In the genomic region with DNA sequence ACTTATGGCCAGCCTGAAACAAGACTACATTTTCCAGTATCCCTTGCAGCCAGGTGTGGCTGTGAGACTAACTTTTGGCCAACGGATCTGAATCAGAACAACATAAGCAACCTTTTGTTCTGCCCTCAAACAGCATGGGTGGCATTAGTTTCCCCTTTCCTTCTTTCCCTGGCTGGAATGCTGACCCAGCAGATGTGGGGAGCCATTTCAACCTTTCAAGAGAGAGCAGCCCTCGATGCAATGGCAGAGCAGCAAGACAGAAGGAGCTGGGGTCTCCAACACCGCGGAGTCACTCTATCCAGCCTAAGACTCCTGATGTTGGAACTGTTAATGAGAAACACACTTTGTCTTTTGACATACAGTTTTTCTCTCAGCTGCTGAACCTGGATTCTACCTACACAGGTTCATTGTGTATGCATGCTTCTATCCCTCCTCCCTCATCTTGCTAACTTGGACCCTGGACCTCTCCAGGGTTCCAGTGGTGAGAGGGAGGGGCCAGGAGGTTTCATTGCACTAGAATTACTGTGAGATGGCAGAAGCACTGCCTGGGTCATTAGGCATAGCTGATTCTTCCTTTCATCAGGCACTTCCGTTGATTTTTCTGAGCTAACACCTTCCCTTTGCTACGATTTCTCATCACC, we compare ENCODE assay signal across 25 cellular contexts.
"Had no signal": no experiment of that assay in that cellular context is flagged by ENCODE, and none has a peak within 500 bp of the region (broad histone marks: within the 10 kb centered on the region; RNA-seq: fewer than 3 reads in every experiment).

No MANE protein-coding gene starts in this region.

- H3K27ac Mint-ChIP-seq: activated naive CD8-positive, alpha-beta T cell; activated T-cell treated with anti-CD3 and anti-CD28 coated beads, Interleukin-2, amount 50 U/mL, for 24 hours; activated T-helper 17 cell treated with anti-CD3 and anti-CD28 coated beads, Interleukin-2, amount 50 U/mL, for 72 hours; natural killer cell treated with Interleukin-12 subunit alpha and Interleukin-12 subunit beta and Interleukin-15 and Interleukin-18, amount 100 ng/mL, for 72 hours; T-helper 1 cell treated with Interleukin-12 subunit alpha and Interleukin-12 subunit beta and Interleukin-4 antibody, amounts not matched to agents 30 μg/mL and 1 μg/mL, for 36 hours; WTC11 had no signal

- H3K36me3 ChIP-seq: adrenal gland, ascending aorta, brain microvascular endothelial cell, left ventricle myocardium inferior, spleen had no signal

- H3K9me3 ChIP-seq: adrenal gland, ascending aorta had no signal

- H3K4me1 ChIP-seq: adrenal gland, ascending aorta, left ventricle myocardium inferior, spleen had no signal

- H3K4me3 ChIP-seq: adrenal gland, ascending aorta, left ventricle myocardium inferior, spleen had no signal

- H3K27ac ChIP-seq: adrenal gland, ascending aorta, brain microvascular endothelial cell, left ventricle myocardium inferior, spleen had no signal

- ATAC-seq: activated T-helper 17 cell treated with anti-CD3 and anti-CD28 coated beads, Interleukin-2, amount 50 U/mL, for 72 hours; natural killer cell treated with Interleukin-12 subunit alpha and Interleukin-12 subunit beta and Interleukin-15 and Interleukin-18, amount 100 ng/mL, for 72 hours; WTC11 had no signal

- H3K27me3 ChIP-seq: adrenal gland, ascending aorta, brain microvascular endothelial cell had no signal

- FAIRE-seq: urothelium cell line had no signal

- H3K4me3 Mint-ChIP-seq: activated naive CD8-positive, alpha-beta T cell; activated T-cell treated with anti-CD3 and anti-CD28 coated beads, Interleukin-2, amount 50 U/mL, for 24 hours; activated T-helper 17 cell treated with anti-CD3 and anti-CD28 coated beads, Interleukin-2, amount 50 U/mL, for 72 hours; natural killer cell treated with Interleukin-12 subunit alpha and Interleukin-12 subunit beta and Interleukin-15 and Interleukin-18, amount 100 ng/mL, for 72 hours; T-helper 1 cell treated with Interleukin-12 subunit alpha and Interleukin-12 subunit beta and Interleukin-4 antibody, amounts not matched to agents 30 μg/mL and 1 μg/mL, for 36 hours; WTC11 had no signal

- H3K27me3 Mint-ChIP-seq: activated naive CD8-positive, alpha-beta T cell; activated T-cell treated with anti-CD3 and anti-CD28 coated beads, Interleukin-2, amount 50 U/mL, for 24 hours had no signal

- DNase-seq: activated CD8-positive, alpha-beta memory T cell treated with anti-CD3 and anti-CD28 coated beads for 24 hours; activated CD8-positive, alpha-beta memory T cell treated with anti-CD3 and anti-CD28 coated beads, Interleukin-2, amount 50 U/mL, for 4 hours; activated T-cell treated with anti-CD3 and anti-CD28 coated beads, Interleukin-2, amount 50 U/mL, for 24 hours; adrenal gland; brain microvascular endothelial cell; central memory CD4-positive, alpha-beta T cell; dermis blood vessel endothelial cell; effector CD8-positive, alpha-beta T cell; erythroblast; foreskin fibroblast; left ventricle myocardium inferior; midbrain; nucleus accumbens; posterior cingulate gyrus; spleen; stimulated activated CD4-positive, alpha-beta T cell treated with anti-CD3 and anti-CD28 coated beads, Interleukin-4, amount 100 ng/mL, for 1 hour; stimulated activated naive CD4-positive, alpha-beta T cell treated with Interleukin-2 at 50 U/mL for 16 hours; T1000 had no signal
